4 cellular contexts compared by ENCODE assay signal in genomic region chr17:5239769-5240168, GRCh38. TPM values are rescaled to one million over a fixed set of nuclear protein-coding genes. Genes with fewer than 3 reads are reported as not detected.
"Had no signal": no experiment of that assay in that cellular context is flagged by ENCODE, and none has a peak within 500 bp of the region (broad histone marks: within the 10 kb centered on the region; RNA-seq: fewer than 3 reads in every experiment).

No MANE protein-coding gene starts in this region.

RNA-seq across cellular contexts. Expression of gene SCIMP, which starts 5.1 kb away (rescaled TPM):
- total RNA-seq: GM23338, H1, H9, HT-29 had no signal
- polyA plus RNA-seq: H1 had no signal
